In the genomic region with DNA sequence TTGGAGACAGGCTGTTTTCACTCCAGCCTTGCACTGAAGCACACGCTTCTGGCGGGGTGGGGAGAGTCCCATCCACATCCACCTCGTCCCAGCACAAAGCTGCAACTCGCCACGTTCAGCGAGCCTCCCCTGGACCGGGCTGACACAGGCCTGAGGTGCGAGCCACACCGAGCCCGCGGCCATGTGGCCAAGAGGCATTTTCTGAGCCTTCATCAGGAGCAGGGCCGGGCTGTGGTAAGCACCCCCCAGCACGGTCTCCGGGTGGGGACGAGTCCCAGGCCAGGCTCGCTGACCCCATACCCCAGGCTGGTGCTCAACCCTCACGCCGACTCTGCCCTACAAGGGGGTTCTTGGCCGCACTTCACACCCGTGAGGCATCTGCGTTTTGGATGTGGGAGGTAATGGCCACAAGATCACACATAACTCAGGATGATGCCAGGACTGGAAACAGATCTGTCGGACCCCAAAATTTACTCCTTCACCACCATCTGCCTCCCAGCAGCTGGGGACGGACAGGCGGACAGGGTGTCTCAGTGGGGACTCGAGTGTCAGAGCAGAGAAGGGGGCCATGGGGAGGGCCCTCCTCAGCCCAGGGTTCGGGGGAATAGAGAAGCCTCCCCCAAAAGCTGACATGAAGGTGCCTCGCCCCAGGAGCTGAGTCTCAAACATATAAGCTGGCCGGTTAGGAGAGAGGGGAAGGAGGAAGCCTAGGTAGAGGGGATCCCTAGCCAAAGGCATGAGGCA, we compare ENCODE assay signal across 1 cellular context.
TF ChIP-seq lines count a peak whose summit lies in the region.

No MANE protein-coding gene starts in this region.

TF ChIP-seq in H1, 55 proteins besides CTCF, POLR2A, EP300 and RAD21:
- TF ChIP-seq TAF7 (optimal IDR thresholded peaks at IDR 0.05; ENCODE audit: borderline replicate concordance, low read depth, low read length) (no peak), SIN3A (conservative IDR thresholded peaks at IDR 0.05 in 1 of 2, IDR thresholded peaks at IDR 0.05 in 1 of 2; ENCODE audit: low read depth in 1 of 2, low read length in 2 of 2) (no peak), HDAC2 (IDR thresholded peaks at IDR 0.05; ENCODE audit: borderline replicate concordance in 1 of 2, low read depth in 2 of 2, low read length in 2 of 2) (no peak), GTF2F1 (IDR thresholded peaks at IDR 0.05; ENCODE audit: borderline replicate concordance, low read depth, low read length) (no peak), CHD1 (IDR thresholded peaks at IDR 0.05; ENCODE audit: low read depth, low read length) (no peak), TCF12 (IDR thresholded peaks at IDR 0.05; ENCODE audit: low read depth, low read length) (no peak), PHF8 (conservative IDR thresholded peaks at IDR 0.05; ENCODE audit: low read depth, low read length) (no peak), ZNF274 (IDR thresholded peaks at IDR 0.05; ENCODE audit: borderline replicate concordance, extremely low read depth, low read length) (no peak), SRF (IDR thresholded peaks at IDR 0.05; ENCODE audit: low read depth, low read length) (no peak)
